In genomic region chr7:134787720-134788119, GRCh38 we compare ENCODE assay signal across 21 cellular contexts. TPM values are rescaled to one million over a fixed set of nuclear protein-coding genes. Genes with fewer than 3 reads are reported as not detected.
DNase-seq lines count a peak whose midpoint lies in the region; ATAC-seq and TF ChIP-seq lines count a peak whose summit lies in the region.
"Had no signal": no experiment of that assay in that cellular context is flagged by ENCODE, and none has a peak within 500 bp of the region (broad histone marks: within the 10 kb centered on the region; RNA-seq: fewer than 3 reads in every experiment).

No MANE protein-coding gene starts in this region.

- H3K27me3 ChIP-seq in BLaER1 = no peaks in the 10 kb centered on the region
- H3K27me3 ChIP-seq in ascending aorta = no peaks in the 10 kb centered on the region
- H3K27me3 ChIP-seq in gastrocnemius medialis = no peaks in the 10 kb centered on the region

- H3K9ac ChIP-seq in BLaER1 = peak overlapping the region; percentile 69

- peak overlapping the region; percentile 82 for H3K4me2 ChIP-seq in BLaER1

- H4K20me1 ChIP-seq in BLaER1 = peaks cover 4% of the 10 kb centered on the region; the same call in 1 of the 2 replicates

- intact Hi-C loops in ascending aorta (cut with DNase I) = no loop called here
- intact Hi-C loops in left ventricle myocardium superior (cut with micrococcal nuclease) = loop anchor here (10.0 kb wide), 1 partner anchor 97 kb away; no protein-coding TSS in a partner anchor
- intact Hi-C loops in gastrocnemius medialis (cut with DNase I; ENCODE audit: low total_unique reads) = no loop called here

- in situ Hi-C loops in gastrocnemius medialis (cut with MboI; ENCODE audit: low sequenced_read_pairs in 4 of 4) = no loop called here

- H3K36me3 ChIP-seq in BLaER1 = peaks cover 68% of the 10 kb centered on the region
- peaks cover 0 to 7% of the 10 kb centered on the region in 2 donors for H3K36me3 ChIP-seq in ascending aorta
- no peaks in the 10 kb centered on the region for H3K36me3 ChIP-seq in gastrocnemius medialis

- H3K9me3 ChIP-seq in BLaER1 = peaks cover 54% of the 10 kb centered on the region
- H3K9me3 ChIP-seq in ascending aorta = no peaks in the 10 kb centered on the region
- H3K9me3 ChIP-seq in gastrocnemius medialis = no peaks in the 10 kb centered on the region

- no peak for TF ChIP-seq POLR2A in gastrocnemius medialis (IDR thresholded peaks at IDR 0.05)

- H3K4me1 ChIP-seq in BLaER1 = peaks cover 87% of the 10 kb centered on the region
- H3K4me1 ChIP-seq in ascending aorta = peaks cover 12 to 62% of the 10 kb centered on the region in 2 donors
- H3K4me1 ChIP-seq in gastrocnemius medialis = peaks cover 0 to 6% of the 10 kb centered on the region in 2 donors

- peak overlapping the region; percentile 43 for H3K4me3 ChIP-seq in BLaER1
- peak overlapping the region; percentile 18 to 73 for H3K4me3 ChIP-seq in ascending aorta
- no peak overlapping the region for H3K4me3 ChIP-seq in gastrocnemius medialis
- H3K4me3 ChIP-seq: GM12878 had no signal

- TF ChIP-seq CTCF in ascending aorta (IDR thresholded peaks at IDR 0.05) (no peak), gastrocnemius medialis (IDR thresholded peaks at IDR 0.05 in 4 of 5, conservative IDR thresholded peaks at IDR 0.05 in 1 of 5) (no peak)

- DNase-seq in ascending aorta (ENCODE audit: low spot score in 2 of 2) (no peak), left ventricle myocardium superior (no peak), gastrocnemius medialis (no peak), hippocampal formation (lab: John Stamatoyannopoulos, UW) (no peak), middle frontal gyrus (ENCODE audit: extremely low spot score, low spot score) (no peak)
- DNase-seq: ACHN; activated CD8-positive, alpha-beta T cell treated with anti-CD3 and anti-CD28 coated beads, Interleukin-2, amount 10 ng/mL, durations not matched to agents 7 days and 5 days; activated naive CD4-positive, alpha-beta T cell treated with anti-CD3 and anti-CD28 coated beads, Interleukin-2, amount 50 U/mL, for 16 hours; activated T-cell treated with anti-CD3 and anti-CD28 coated beads, Interleukin-2, amount 50 U/mL, for 4 hours; dermis blood vessel endothelial cell; DMS153; NCI-H1105 treated with DMSO at 0.1 percent for 48 hours; NCI-H526 treated with DMSO at 0.1 percent for 48 hours; nucleus accumbens; stimulated activated CD4-positive, alpha-beta T cell treated with anti-CD3 and anti-CD28 coated beads, Interleukin-1b, Interleukin-23, amount 100 ng/mL, for 48 hours; T-helper 9 cell had no signal

- peak; percentile 47 for ATAC-seq in left ventricle myocardium superior
- ATAC-seq in gastrocnemius medialis = no peak
- ATAC-seq in HG02678 (IDR thresholded peaks at IDR 0.05; ENCODE audit: unreplicated experiment) = no peak
- ATAC-seq in HG03571 (IDR thresholded peaks at IDR 0.05; ENCODE audit: unreplicated experiment) = no peak
- ATAC-seq: activated CD8-positive, alpha-beta T cell treated with anti-CD3 and anti-CD28 coated beads, Interleukin-2, amount 10 ng/mL, durations not matched to agents 7 days and 5 days; activated T-cell treated with anti-CD3 and anti-CD28 coated beads, Interleukin-2, amount 50 U/mL, for 4 hours; GM12878; sciatic nerve had no signal

- H3K27ac ChIP-seq in BLaER1 (peak overlapping the region; percentile 90), ascending aorta (peak overlapping the region; percentile 82 to 85), gastrocnemius medialis (peak overlapping the region; percentile 1 to 50 (median 41))

RNA-seq across cellular contexts. Expression of gene CALD1, which starts 8.3 kb away (rescaled TPM):
- total RNA-seq in ascending aorta (352 TPM), left ventricle myocardium superior (118 TPM), gastrocnemius medialis (10 to 100 TPM; 25.9 to 43.2 (median 32.3) TPM)

Comparison
In these comparisons a context has a peak if more than half of its experiments do, and no peak if none do; other contexts are left out.
1. H3K4me3 ChIP-seq: peak in BLaER1 (single experiment) and ascending aorta (2 of 2); none in gastrocnemius medialis (0 of 4).
2. Peak in every context shown above with its lines, with median percentiles within 50 percentile points of each other: H3K27ac ChIP-seq.